10 cellular contexts compared by ENCODE assay signal in the genomic region with DNA sequence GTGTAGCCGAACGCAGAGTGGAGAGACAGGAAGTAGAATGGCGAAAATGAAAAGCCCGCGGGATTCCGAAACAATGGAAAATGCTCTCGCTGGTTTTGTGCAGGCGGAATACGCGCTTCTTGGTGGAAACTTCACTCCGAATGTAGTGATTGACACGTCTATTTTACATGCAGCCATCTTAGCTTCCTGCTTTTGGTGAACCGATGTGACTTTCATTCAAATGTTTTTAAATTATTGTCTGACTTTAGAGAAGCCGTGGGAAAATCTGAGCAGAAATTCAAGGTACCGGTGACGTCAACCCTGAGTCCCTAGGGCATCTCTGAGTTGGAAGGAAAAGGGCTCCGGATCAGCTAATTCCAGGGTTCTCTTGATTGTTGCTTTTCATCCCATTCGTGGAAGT. TPM values are rescaled to one million over a fixed set of nuclear protein-coding genes. Genes with fewer than 3 reads are reported as not detected.
DNase-seq lines count a peak whose midpoint lies in the region; ATAC-seq, FAIRE-seq and TF ChIP-seq lines count a peak whose summit lies in the region.
"Had no signal": no experiment of that assay in that cellular context is flagged by ENCODE, and none has a peak within 500 bp of the region (broad histone marks: within the 10 kb centered on the region; RNA-seq: fewer than 3 reads in every experiment).

No MANE protein-coding gene starts in this region.

- FAIRE-seq in G401.6 (lab: Jason Lieb, UNC) = peak; percentile 86

- peaks cover 25% of the 10 kb centered on the region for H3K4me1 Mint-ChIP-seq in neural crest cell

- peaks cover 0 to 83% (median 19%) of the 10 kb centered on the region in 45 donors for H3K27me3 ChIP-seq in dorsolateral prefrontal cortex

- peak overlapping the region in 55 of 59 donors; percentile 3 to 58 (median 37) for H3K4me3 ChIP-seq in dorsolateral prefrontal cortex

- no peak for TF ChIP-seq CTCF in dorsolateral prefrontal cortex (IDR thresholded peaks at IDR 0.05 in 54 of 56, conservative IDR thresholded peaks at IDR 0.05 in 2 of 56; ENCODE audit: low read depth in 1 of 56, partially characterized antibody in 56 of 56)
- no peak for TF ChIP-seq CTCF in neural crest cell (conservative IDR thresholded peaks at IDR 0.05)

- no peak for ATAC-seq in GM18511 (IDR thresholded peaks at IDR 0.05; ENCODE audit: unreplicated experiment)
- ATAC-seq: heart left ventricle had no signal

- peaks cover 9% of the 10 kb centered on the region for H3K9me3 Mint-ChIP-seq in neural crest cell

- peaks cover 21% of the 10 kb centered on the region for H3K27me3 Mint-ChIP-seq in neural crest cell (ENCODE audit: low read depth)

- peak overlapping the region; percentile 93 for H3K4me3 Mint-ChIP-seq in neural crest cell

- H3K27ac Mint-ChIP-seq in neural crest cell (ENCODE audit: unreplicated experiment) = peak overlapping the region; percentile 98

- H3K27ac ChIP-seq in dorsolateral prefrontal cortex = no peak overlapping the region
- H3K27ac ChIP-seq: heart left ventricle, spleen had no signal

- intact Hi-C loops in dorsolateral prefrontal cortex (cut with DNase I) = no loop called here

- DNase-seq in NCI-H2227 treated with DMSO at 0.1 percent for 48 hours (lab: John Stamatoyannopoulos, UW) = peak; percentile 89
- no peak for DNase-seq in dorsolateral prefrontal cortex
- peak; percentile 47 for DNase-seq in neural crest cell (ENCODE audit: low read depth, low spot score)
- no peak for DNase-seq in Kasumi-1 (lab: John Stamatoyannopoulos, UW)
- no peak for DNase-seq in occipital lobe (lab: John Stamatoyannopoulos, UW)
- no peak for DNase-seq in dedifferentiated amniotic fluid mesenchymal stem cell (ENCODE audit: extremely low spot score)
- DNase-seq: heart left ventricle, spleen had no signal

- H3K36me3 Mint-ChIP-seq in neural crest cell (ENCODE audit: low read depth) = no peaks in the 10 kb centered on the region

RNA-seq across cellular contexts. Expression of a gene that starts 11.4 kb away (rescaled TPM):
- not detected for total RNA-seq in dorsolateral prefrontal cortex
- not detected in 2 replicates for total RNA-seq in neural crest cell
- not detected for total RNA-seq in occipital lobe
- total RNA-seq: heart left ventricle, spleen had no signal

RNA-seq across cellular contexts. Expression of a gene that starts 21.5 kb away (rescaled TPM):
- total RNA-seq in dorsolateral prefrontal cortex (not detected), neural crest cell (not detected in 2 replicates), occipital lobe (not detected)
- total RNA-seq: heart left ventricle, spleen had no signal

Comparison
In these comparisons a context has a peak if more than half of its experiments do, and no peak if none do; other contexts are left out.
1. DNase-seq: peak in NCI-H2227 treated with DMSO at 0.1 percent for 48 hours (single experiment) and neural crest cell (single experiment); none in dorsolateral prefrontal cortex (0 of 10), Kasumi-1 (0 of 2), occipital lobe (single experiment) and dedifferentiated amniotic fluid mesenchymal stem cell (single experiment).